Comparison of ENCODE assay signal across 16 cellular contexts in the genomic region with DNA sequence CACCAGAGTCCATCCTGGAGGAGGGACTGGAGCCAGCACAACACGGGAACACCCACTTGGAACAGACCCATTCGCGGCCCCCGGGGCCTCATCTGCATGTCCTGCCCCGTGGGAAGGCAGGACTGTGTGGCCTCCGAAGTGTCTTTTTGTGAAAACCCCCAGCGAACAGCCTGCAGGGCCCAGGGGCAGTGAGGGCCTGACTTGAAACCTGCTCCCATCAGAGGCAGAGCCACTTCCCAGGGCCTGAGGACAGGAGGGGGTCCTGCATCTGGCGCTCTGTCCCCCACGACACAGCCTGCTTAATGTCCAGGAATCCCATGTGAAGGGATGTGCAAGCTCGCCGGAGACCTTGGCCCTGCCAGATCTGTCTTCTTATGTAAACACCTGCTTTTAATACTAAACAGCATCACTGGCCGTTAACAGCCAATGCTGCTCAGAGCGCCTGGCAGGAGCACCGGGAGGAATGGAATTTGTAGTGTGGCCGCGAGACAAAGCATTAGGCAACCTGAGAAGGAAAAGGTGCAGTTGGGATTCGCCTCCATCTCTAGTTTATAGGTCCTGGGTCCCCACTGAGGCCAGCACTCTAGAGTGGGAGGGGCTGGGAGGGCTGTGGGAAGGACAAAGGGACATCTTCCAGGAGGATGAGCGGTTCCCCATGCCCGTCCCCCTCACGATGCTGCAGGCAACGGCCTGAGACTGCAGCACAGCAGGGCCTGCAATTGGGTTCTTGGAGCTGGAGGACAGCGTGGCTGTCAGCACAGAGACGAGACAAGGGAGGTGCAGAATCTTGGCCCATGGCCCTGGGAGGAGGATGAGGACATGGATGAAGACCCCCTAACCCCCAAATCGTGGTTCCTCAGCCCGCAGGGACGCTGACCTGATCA. TPM values are rescaled to one million over a fixed set of nuclear protein-coding genes. Genes with fewer than 3 reads are reported as not detected.
A peak's percentile ranks its signal among the peaks of the same experiment; 100 is the strongest.
DNase-seq lines count a peak whose midpoint lies in the region; ATAC-seq and TF ChIP-seq lines count a peak whose summit lies in the region.
"Had no signal": no experiment of that assay in that cellular context is flagged by ENCODE, and none has a peak within 500 bp of the region (broad histone marks: within the 10 kb centered on the region; RNA-seq: fewer than 3 reads in every experiment).

No MANE protein-coding gene starts in this region.

- H3K27me3 Mint-ChIP-seq in GM23338 (ENCODE audit: insufficient read depth, low read depth, poor library complexity) (peaks cover 3% of the 10 kb centered on the region), neural progenitor cell (ENCODE audit: insufficient read depth, low read depth) (peaks cover 3% of the 10 kb centered on the region)
- no peaks in the 10 kb centered on the region for H3K27me3 Mint-ChIP-seq in T-helper 2 cell treated with Interferon-gamma antibody and Interleukin-4, amounts not matched to agents 5 μg/mL and 100 μg/mL, for 36 hours (ENCODE audit: low read depth)

- H3K79me2 ChIP-seq in GM23338 (replicated peaks; ENCODE audit: insufficient read depth) (no peaks in the 10 kb centered on the region), neural progenitor cell (ENCODE audit: low read depth) (no peaks in the 10 kb centered on the region)

- H3K4me1 Mint-ChIP-seq in GM23338 (peaks cover 26% of the 10 kb centered on the region), neural progenitor cell (peaks cover 11% of the 10 kb centered on the region)
- peaks cover 3% of the 10 kb centered on the region for H3K4me1 Mint-ChIP-seq in T-helper 2 cell treated with Interferon-gamma antibody and Interleukin-4, amounts not matched to agents 5 μg/mL and 100 μg/mL, for 36 hours (ENCODE audit: low read depth)

- H3K9me2 ChIP-seq in GM23338 (ENCODE audit: insufficient read depth) = no peaks in the 10 kb centered on the region

- H3F3A ChIP-seq in GM23338 (replicated peaks; ENCODE audit: low read depth) (peaks cover 13% of the 10 kb centered on the region), neural progenitor cell (ENCODE audit: low read depth) (peaks cover 30% of the 10 kb centered on the region)

- H3K9ac ChIP-seq in neural progenitor cell = no peak overlapping the region

- H3K36me3 ChIP-seq in GM23338 (ENCODE audit: insufficient read depth) (peaks cover 21% of the 10 kb centered on the region), gastroesophageal sphincter (peaks cover 0 to 41% of the 10 kb centered on the region in 2 donors), neural progenitor cell (no peaks in the 10 kb centered on the region), lower lobe of right lung (peaks cover 39% of the 10 kb centered on the region)

- ATAC-seq in GM23338 = peak; percentile 63
- peak; percentile 69 for ATAC-seq in gastroesophageal sphincter
- ATAC-seq in GM18505 (IDR thresholded peaks at IDR 0.05; ENCODE audit: unreplicated experiment) = no peak
- ATAC-seq in lower lobe of right lung = no peak

- H3K27me3 ChIP-seq in GM23338 (ENCODE audit: insufficient read depth) = no peaks in the 10 kb centered on the region
- no peaks in the 10 kb centered on the region for H3K27me3 ChIP-seq in gastroesophageal sphincter
- H3K27me3 ChIP-seq in neural progenitor cell = no peaks in the 10 kb centered on the region
- no peaks in the 10 kb centered on the region for H3K27me3 ChIP-seq in lower lobe of right lung (ENCODE audit: low read depth)

- H3K4me1 ChIP-seq in GM23338 (ENCODE audit: insufficient read depth) (peaks cover 10% of the 10 kb centered on the region), gastroesophageal sphincter (peaks cover 0 to 19% (median 11%) of the 10 kb centered on the region in 3 donors), neural progenitor cell (peaks cover 18% of the 10 kb centered on the region), lower lobe of right lung (no peaks in the 10 kb centered on the region)

- H3K36me3 Mint-ChIP-seq in GM23338 (ENCODE audit: low read depth) = peaks cover 35% of the 10 kb centered on the region
- peaks cover 32% of the 10 kb centered on the region for H3K36me3 Mint-ChIP-seq in neural progenitor cell
- H3K36me3 Mint-ChIP-seq in T-helper 2 cell treated with Interferon-gamma antibody and Interleukin-4, amounts not matched to agents 5 μg/mL and 100 μg/mL, for 36 hours (ENCODE audit: low read depth) = peaks cover 30% of the 10 kb centered on the region

- H3K4me3 ChIP-seq in GM23338 (no peak overlapping the region), gastroesophageal sphincter (no peak overlapping the region), neural progenitor cell (no peak overlapping the region), lower lobe of right lung (no peak overlapping the region)

- H3K9me3 ChIP-seq in gastroesophageal sphincter (no peaks in the 10 kb centered on the region), neural progenitor cell (ENCODE audit: low read depth) (no peaks in the 10 kb centered on the region), lower lobe of right lung (no peaks in the 10 kb centered on the region)

- TF ChIP-seq POLR2A in gastroesophageal sphincter (IDR thresholded peaks at IDR 0.05) (no peak), GM18505 (IDR thresholded peaks at IDR 0.05; ENCODE audit: borderline replicate concordance, extremely low read depth, insufficient read depth, insufficient read length) (no peak)

- no peak overlapping the region for H3K4me3 Mint-ChIP-seq in GM23338
- no peak overlapping the region for H3K4me3 Mint-ChIP-seq in neural progenitor cell
- no peak overlapping the region for H3K4me3 Mint-ChIP-seq in T-helper 2 cell treated with Interferon-gamma antibody and Interleukin-4, amounts not matched to agents 5 μg/mL and 100 μg/mL, for 36 hours

- H3K27ac Mint-ChIP-seq in GM23338 = peak overlapping the region; percentile 33; the same call in 1 of the 2 replicates
- peak overlapping the region; percentile 72 for H3K27ac Mint-ChIP-seq in neural progenitor cell
- no peak overlapping the region for H3K27ac Mint-ChIP-seq in T-helper 2 cell treated with Interferon-gamma antibody and Interleukin-4, amounts not matched to agents 5 μg/mL and 100 μg/mL, for 36 hours

- intact Hi-C loops in lower lobe of right lung (cut with DNase I) = no loop called here

- H2AFZ ChIP-seq in GM23338 (no peak overlapping the region), neural progenitor cell (replicated peaks) (no peak overlapping the region)

- TF ChIP-seq CTCF in GM23338 (conservative IDR thresholded peaks at IDR 0.05; ENCODE audit: low read depth in 2 of 2) = no peak
- TF ChIP-seq CTCF in gastroesophageal sphincter (IDR thresholded peaks at IDR 0.05) = no peak
- no peak for TF ChIP-seq CTCF in neural progenitor cell (IDR thresholded peaks at IDR 0.05)
- no peak for TF ChIP-seq CTCF in lower lobe of right lung (IDR thresholded peaks at IDR 0.05)

- H4K20me1 ChIP-seq in GM23338 (replicated peaks; ENCODE audit: insufficient read depth) = no peaks in the 10 kb centered on the region; the same call in none of the 2 replicates
- H4K20me1 ChIP-seq in neural progenitor cell (ENCODE audit: low read depth) = no peaks in the 10 kb centered on the region

- H3K27ac ChIP-seq in GM23338 (ENCODE audit: low read depth) = peak overlapping the region; percentile 59
- H3K27ac ChIP-seq in gastroesophageal sphincter = peak overlapping the region in 3 of 4 donors; percentile 69 to 75 (median 73)
- no peak overlapping the region for H3K27ac ChIP-seq in neural progenitor cell
- no peak overlapping the region for H3K27ac ChIP-seq in lower lobe of right lung
- H3K27ac ChIP-seq: HL-60 had no signal

- H3K4me2 ChIP-seq in GM23338 (0 out of 2 replicates have a peak overlapping the region, but pooled peaks have one; percentile 26), neural progenitor cell (peak overlapping the region; percentile 24)

- no peak for TF ChIP-seq EP300 in gastroesophageal sphincter (IDR thresholded peaks at IDR 0.05)

- no peaks in the 10 kb centered on the region for H3K9me3 Mint-ChIP-seq in GM23338
- H3K9me3 Mint-ChIP-seq in neural progenitor cell = peaks cover 2% of the 10 kb centered on the region
- H3K9me3 Mint-ChIP-seq in T-helper 2 cell treated with Interferon-gamma antibody and Interleukin-4, amounts not matched to agents 5 μg/mL and 100 μg/mL, for 36 hours = no peaks in the 10 kb centered on the region

- peak; percentile 74 for DNase-seq in GM23338 (ENCODE audit: low spot score)
- peak; percentile 75 for DNase-seq in NCI-H526 treated with DMSO at 0.1 percent for 48 hours (lab: John Stamatoyannopoulos, UW)
- peak; percentile 46 for DNase-seq in neural progenitor cell (ENCODE audit: low spot score)
- no peak for DNase-seq in T-helper 2 cell treated with Interferon-gamma antibody and Interleukin-4, amounts not matched to agents 5 μg/mL and 100 μg/mL, for 36 hours (ENCODE audit: low spot score)
- no peak for DNase-seq in lower lobe of right lung
- DNase-seq in amniotic stem cell (lab: John Stamatoyannopoulos, UW) = no peak
- DNase-seq: activated naive CD4-positive, alpha-beta T cell; C1 segment of cervical spinal cord; central memory CD4-positive, alpha-beta T cell; NCI-H187 had no signal

- 25 to 28% methylated on average over 4 to 7 of the region's 26 CpGs for WGBS in gastroesophageal sphincter (ENCODE audit: low coverage in 1 of 2), 2 donors

RNA-seq across cellular contexts. Expression of gene EVPL, which starts 9.6 kb away (rescaled TPM):
- 0.62 and 1.3 TPM in 2 replicates for total RNA-seq in GM23338 (2014; rRNA removed; shearing (Covaris generic))
- polyA plus RNA-seq in GM23338 (2016; fragmentation: Nextera tagmentation; extraction: Ambion mirVana) = 0.47 and 0.59 TPM in 2 replicates
- total RNA-seq in gastroesophageal sphincter = 1 to 10 TPM; 1.3 to 6.1 (median 3.1) TPM
- total RNA-seq in neural progenitor cell (ENCODE audit: low replicate concordance) = not detected in 2 replicates
- 36.8 TPM for total RNA-seq in lower lobe of right lung
- total RNA-seq: H4 had no signal

RNA-seq across cellular contexts. Expression of gene SRP68, which starts 35.6 kb away (rescaled TPM):
- 60.3 and 62.8 TPM in 2 replicates for total RNA-seq in GM23338 (2014; rRNA removed; shearing (Covaris generic))
- polyA plus RNA-seq in GM23338 (2016; fragmentation: Nextera tagmentation; extraction: Ambion mirVana) = 30.7 and 34.2 TPM in 2 replicates
- total RNA-seq in gastroesophageal sphincter (10 to 100 TPM; 43.0 to 63.8 (median 48.7) TPM), neural progenitor cell (ENCODE audit: low replicate concordance) (31.7 and 32.8 TPM in 2 replicates), lower lobe of right lung (65.0 TPM)

RNA-seq across cellular contexts. Expression of gene CDK3, which starts 36.1 kb away (rescaled TPM):
- total RNA-seq in GM23338 (2014; rRNA removed; shearing (Covaris generic)) = 5.9 and 10.2 TPM in 2 replicates
- 7.8 and 7.9 TPM in 2 replicates for polyA plus RNA-seq in GM23338 (2016; fragmentation: Nextera tagmentation; extraction: Ambion mirVana)
- total RNA-seq in gastroesophageal sphincter (1 to 10 TPM in 3 of 4 donors, not detected in 1; 1.2 to 5.6 (median 2.3) TPM), neural progenitor cell (ENCODE audit: low replicate concordance) (3.0 and 6.8 TPM in 2 replicates), lower lobe of right lung (8.4 TPM)

RNA-seq across cellular contexts. Expression of gene GALR2, which starts 37.8 kb away (rescaled TPM):
- total RNA-seq in GM23338 (2014; rRNA removed; shearing (Covaris generic)) = 0.70 and 2.2 TPM in 2 replicates
- polyA plus RNA-seq in GM23338 (2016; fragmentation: Nextera tagmentation; extraction: Ambion mirVana) = 0.50 and 0.80 TPM in 2 replicates
- total RNA-seq in gastroesophageal sphincter = not detected
- total RNA-seq in neural progenitor cell (ENCODE audit: low replicate concordance) = not detected in 2 replicates
- not detected for total RNA-seq in lower lobe of right lung
- total RNA-seq: posterior vena cava had no signal

RNA-seq across cellular contexts. Expression of gene ZACN, which starts 42.2 kb away (rescaled TPM):
- total RNA-seq in GM23338 (2014; rRNA removed; shearing (Covaris generic)) = not detected in 2 replicates
- polyA plus RNA-seq in GM23338 (2016; fragmentation: Nextera tagmentation; extraction: Ambion mirVana) = 0.47 and 0.82 TPM in 2 replicates
- not detected for total RNA-seq in gastroesophageal sphincter
- total RNA-seq in neural progenitor cell (ENCODE audit: low replicate concordance) = not detected in 2 replicates
- not detected for total RNA-seq in lower lobe of right lung
- total RNA-seq: epithelial cell of proximal tubule, H4, posterior vena cava had no signal

Comparison
In these comparisons a context has a peak if more than half of its experiments do, and no peak if none do; other contexts are left out.
1. ATAC-seq: peak in GM23338 (single experiment) and gastroesophageal sphincter (single experiment); none in GM18505 (single experiment) and lower lobe of right lung (0 of 2).
2. DNase-seq: peak in GM23338 (single experiment), NCI-H526 treated with DMSO at 0.1 percent for 48 hours (single experiment) and neural progenitor cell (single experiment); none in T-helper 2 cell treated with Interferon-gamma antibody and Interleukin-4, amounts not matched to agents 5 μg/mL and 100 μg/mL, for 36 hours (single experiment), lower lobe of right lung (single experiment) and amniotic stem cell (single experiment).
3. H3K27ac ChIP-seq: peak in GM23338 (single experiment) and gastroesophageal sphincter (3 of 4); none in neural progenitor cell (single experiment) and lower lobe of right lung (single experiment).